8 cellular contexts compared by ENCODE assay signal in the genomic region with DNA sequence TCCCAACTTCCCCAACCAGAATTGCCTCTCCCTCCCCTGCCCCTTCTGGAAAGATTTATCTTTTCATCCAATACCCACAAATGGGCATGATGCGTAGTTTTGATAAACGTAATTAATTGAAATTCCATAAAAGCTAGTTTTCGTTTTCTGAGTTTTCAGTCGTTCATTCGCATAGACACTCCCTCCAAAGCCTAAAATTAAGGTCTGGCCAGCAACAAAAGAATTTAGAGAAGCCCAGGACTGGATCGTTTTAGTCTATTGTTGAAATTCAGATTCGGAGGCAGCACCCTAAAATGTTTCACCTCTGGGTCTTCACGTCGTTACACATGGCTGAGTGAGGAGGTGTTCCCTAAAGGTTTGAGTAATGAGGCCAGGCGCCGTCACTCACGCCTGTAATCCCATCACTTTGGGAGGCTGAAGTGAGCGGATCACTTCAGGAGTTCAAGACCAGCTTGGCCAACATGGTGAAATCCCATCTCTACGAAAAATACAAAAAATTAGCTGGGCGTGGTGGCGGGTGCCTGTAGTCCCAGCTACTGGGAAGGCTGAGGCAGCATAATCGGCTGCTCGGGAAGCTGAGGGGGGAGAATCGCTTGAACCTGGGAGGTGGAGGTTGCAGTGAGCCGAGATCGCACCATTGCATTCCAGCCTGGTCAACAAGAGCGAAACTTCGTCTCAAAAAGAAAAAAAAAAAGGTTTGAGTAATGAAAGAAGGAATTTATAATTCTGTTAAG. TPM values are rescaled to one million over a fixed set of nuclear protein-coding genes. Genes with fewer than 3 reads are reported as not detected.
A peak's percentile ranks its signal among the peaks of the same experiment; 100 is the strongest.
DNase-seq lines count a peak whose midpoint lies in the region; ATAC-seq, FAIRE-seq and TF ChIP-seq lines count a peak whose summit lies in the region.

No MANE protein-coding gene starts in this region.

- H3K27ac ChIP-seq in A549 (peak overlapping the region; percentile 89 to 98), HUES6 (ENCODE audit: low read depth, low read length) (peak overlapping the region; percentile 75; the same call in 1 of the 2 replicates)

- 0 out of 2 replicates have a peak, but pooled peaks cover 2% of the 10 kb centered on the region for H3K36me3 ChIP-seq in HUES6 (ENCODE audit: control insufficient read depth, insufficient read depth, low read length)
- H3K36me3 ChIP-seq in mucosa of descending colon (ENCODE audit: low read depth), result no peaks in the 10 kb centered on the region

- H3K4me3 ChIP-seq in A549 (peak overlapping the region; percentile 78), HUES6 (ENCODE audit: low read depth, low read length) (peak overlapping the region; percentile 86), mucosa of descending colon (peak overlapping the region; percentile 85)

- H3K9ac ChIP-seq in HUES6 (ENCODE audit: low read length), result peak overlapping the region; percentile 94

- POLR2A ChIA-PET in A549 (lab: Yijun Ruan, JAX) (interaction anchor here (0.7 to 1.9 kb wide), 3 partner anchors 12 to 59 kb away, joined by 3 to 8 read pairs (median 4); a partner anchor contains a TSS), MCF 10A (lab: Yijun Ruan, JAX) (interaction anchor here (0.6 to 3.1 kb wide), 17 partner anchors 9 to 491 kb away, joined by 3 to 28 read pairs (median 5); a partner anchor contains a TSS)

- CTCF ChIA-PET in A549 (lab: Yijun Ruan, JAX) (interaction anchor here (1.3 kb wide), 3 partner anchors 9 to 33 kb away, joined by 3 to 4 read pairs (median 3); no protein-coding TSS in a partner anchor), MCF 10A (lab: Yijun Ruan, JAX) (interaction anchor here (0.6 to 2.4 kb wide), 5 partner anchors 30 to 85 kb away, joined by 3 to 10 read pairs (median 3); a partner anchor contains a TSS)

- H3K9me3 Mint-ChIP-seq in MCF 10A (ENCODE audit: unreplicated experiment), result no peaks in the 10 kb centered on the region

- TF ChIP-seq POLR2A in A549 (IDR thresholded peaks at IDR 0.05; ENCODE audit: low read length), result no peak

- FAIRE-seq in A549 (lab: Jason Lieb, UNC), result no peak

- BruUV-seq in MCF 10A (replicated peaks; lab: Mats Ljungman, UMichigan), result TSS peak; percentile 85

- peak overlapping the region; percentile 65 for H3K27ac Mint-ChIP-seq in MCF 10A (ENCODE audit: low read depth, unreplicated experiment)

- no peaks in the 10 kb centered on the region for H3K27me3 Mint-ChIP-seq in MCF 10A (ENCODE audit: insufficient read depth, unreplicated experiment)

- peak overlapping the region; percentile 78 for H3K4me2 ChIP-seq in A549

- H3K4me1 Mint-ChIP-seq in MCF 10A (ENCODE audit: insufficient read depth, unreplicated experiment), result peaks cover 30% of the 10 kb centered on the region

- no peak for TF ChIP-seq RAD21 in A549 (conservative IDR thresholded peaks at IDR 0.05 in 1 of 2, IDR thresholded peaks at IDR 0.05 in 1 of 2)

- H3K9me3 ChIP-seq in A549 (no peaks in the 10 kb centered on the region), HUES6 (ENCODE audit: control insufficient read depth, insufficient read depth, low read depth, low read length) (no peaks in the 10 kb centered on the region), mucosa of descending colon (no peaks in the 10 kb centered on the region)

- peak overlapping the region; percentile 83 for H3K4me3 Mint-ChIP-seq in MCF 10A (ENCODE audit: unreplicated experiment)

- no peaks in the 10 kb centered on the region for H3K27me3 ChIP-seq in HUES6 (ENCODE audit: control insufficient read depth, insufficient read depth, low read length)

- intact Hi-C loops in MCF 10A (cut with micrococcal nuclease), result no loop called here
- intact Hi-C loops in mucosa of descending colon (cut with DNase I, micrococcal nuclease), result no loop called here

- DNase-seq in A549 (ENCODE audit: low read depth in 1 of 2, low spot score in 1 of 2) (no peak), MCF 10A (ENCODE audit: unreplicated experiment) (no peak), mucosa of descending colon (no peak), NCI-H748 (lab: John Stamatoyannopoulos, UW; ENCODE audit: unreplicated experiment) (no peak), NCI-H226 (no peak)

- ATAC-seq in A549 (peak; percentile 59 to 63; a peak in 5 of 6 replicates), mucosa of descending colon (no peak), HG03354 (IDR thresholded peaks at IDR 0.05; ENCODE audit: poor library complexity, severe bottlenecking, unreplicated experiment) (no peak), HG03460 (IDR thresholded peaks at IDR 0.05; ENCODE audit: unreplicated experiment) (no peak)

- no peak for TF ChIP-seq EP300 in A549 (IDR thresholded peaks at IDR 0.05)

- H3K4me1 ChIP-seq in A549 (peaks cover 11% of the 10 kb centered on the region; the same call in 2 of the 3 replicates), HUES6 (ENCODE audit: control insufficient read depth, insufficient read depth, low read length) (peaks cover 16% of the 10 kb centered on the region), mucosa of descending colon (ENCODE audit: low read depth) (peaks cover 22% of the 10 kb centered on the region)

- 52% methylated on average over 23 of the region's 23 CpGs for WGBS in A549 (ENCODE audit: missing lambda C conversion rate)

- TF ChIP-seq CTCF in A549 (IDR thresholded peaks at IDR 0.05) (no peak), MCF 10A (IDR thresholded peaks at IDR 0.05; ENCODE audit: unreplicated experiment) (no peak), mucosa of descending colon (IDR thresholded peaks at IDR 0.05) (no peak)

- H3K36me3 Mint-ChIP-seq in MCF 10A (ENCODE audit: insufficient read depth, unreplicated experiment), result peaks cover 9% of the 10 kb centered on the region

TF ChIP-seq in A549, 52 proteins besides CTCF, POLR2A, EP300 and RAD21:
- TF ChIP-seq, protein P1, sequence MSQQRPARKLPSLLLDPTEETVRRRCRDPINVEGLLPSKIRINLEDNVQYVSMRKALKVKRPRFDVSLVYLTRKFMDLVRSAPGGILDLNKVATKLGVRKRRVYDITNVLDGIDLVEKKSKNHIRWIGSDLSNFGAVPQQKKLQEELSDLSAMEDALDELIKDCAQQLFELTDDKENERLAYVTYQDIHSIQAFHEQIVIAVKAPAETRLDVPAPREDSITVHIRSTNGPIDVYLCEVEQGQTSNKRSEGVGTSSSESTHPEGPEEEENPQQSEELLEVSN (IDR thresholded peaks at IDR 0.05; ENCODE audit: borderline replicate concordance, low read depth), result peak; percentile 3; the same call in 1 of the 2 replicates
- TF ChIP-seq PHF8 (IDR thresholded peaks at IDR 0.05; ENCODE audit: borderline replicate concordance, low read depth), result no peak

RNA-seq across cellular contexts. Expression of a gene that starts 0.6 kb away (rescaled TPM):
- polyA plus RNA-seq in A549 (2011; rRNA removed) (138 and 148 TPM in 2 replicates), A549 (2017; fragmentation: RNase III; extraction: RNeasy Plus Mini Kit Qiagen cat#74134 plus additional on column Dnase treatment) (241 to 277 TPM (median 248 TPM) in 3 replicates)
- polyA plus RNA-seq in A549 (2012; cell fraction: cytosol; rRNA removed), result 270 and 298 TPM in 2 replicates
- 179 and 187 TPM in 2 replicates for polyA plus RNA-seq in A549 (2012; cell fraction: nucleus; rRNA removed)
- 27.2 and 43.9 TPM in 2 replicates for polyA minus RNA-seq in A549 (2011; rRNA and poly(A)+ RNA removed)
- total RNA-seq in MCF 10A (2022) (156 and 186 TPM in 2 replicates), mucosa of descending colon (100 to 1,000 TPM; 168 to 208 (median 183) TPM)

RNA-seq across cellular contexts. Expression of a gene that starts 16.6 kb away (rescaled TPM):
- polyA plus RNA-seq in A549 (2011; rRNA removed) (not detected in 2 replicates), A549 (2017; fragmentation: RNase III; extraction: RNeasy Plus Mini Kit Qiagen cat#74134 plus additional on column Dnase treatment) (not detected in 3 replicates)
- polyA plus RNA-seq in A549 (2012; cell fraction: cytosol; rRNA removed), result not detected in 2 replicates
- not detected in 2 replicates for polyA plus RNA-seq in A549 (2012; cell fraction: nucleus; rRNA removed)
- not detected in 2 replicates for polyA minus RNA-seq in A549 (2011; rRNA and poly(A)+ RNA removed)
- total RNA-seq in MCF 10A (2022) (not detected in 2 replicates), mucosa of descending colon (under 1 TPM in 2 of 3 donors, not detected in 1; 0.41 to 0.51 TPM)

RNA-seq across cellular contexts. Expression of a gene that starts 57.2 kb away (rescaled TPM):
- polyA plus RNA-seq in A549 (2011; rRNA removed) (3.2 and 3.6 TPM in 2 replicates), A549 (2017; fragmentation: RNase III; extraction: RNeasy Plus Mini Kit Qiagen cat#74134 plus additional on column Dnase treatment) (2.4 to 2.7 TPM (median 2.6 TPM) in 3 replicates)
- polyA plus RNA-seq in A549 (2012; cell fraction: cytosol; rRNA removed), result 2.6 and 2.8 TPM in 2 replicates
- polyA plus RNA-seq in A549 (2012; cell fraction: nucleus; rRNA removed), result 0.92 and 1.0 TPM in 2 replicates
- polyA minus RNA-seq in A549 (2011; rRNA and poly(A)+ RNA removed), result 1.6 and 3.2 TPM in 2 replicates
- total RNA-seq in MCF 10A (2022) (1.5 and 2.2 TPM in 2 replicates), mucosa of descending colon (10 to 100 TPM in 1 of 3 donors, 1 to 10 TPM in 2; 4.3 to 13.2 (median 9.9) TPM)

RNA-seq across cellular contexts. Expression of a gene that starts 59.2 kb away (rescaled TPM):
- 141 and 159 TPM in 2 replicates for polyA plus RNA-seq in A549 (2011; rRNA removed)
- 38.2 and 41.6 TPM in 2 replicates for polyA plus RNA-seq in A549 (2012; cell fraction: cytosol; rRNA removed)
- polyA plus RNA-seq in A549 (2012; cell fraction: nucleus; rRNA removed), result 34.9 and 57.0 TPM in 2 replicates
- 59.0 to 60.8 TPM (median 60.2 TPM) in 3 replicates for polyA plus RNA-seq in A549 (2017; fragmentation: RNase III; extraction: RNeasy Plus Mini Kit Qiagen cat#74134 plus additional on column Dnase treatment)
- 59.5 and 62.4 TPM in 2 replicates for polyA minus RNA-seq in A549 (2011; rRNA and poly(A)+ RNA removed)
- total RNA-seq in MCF 10A (2022), result 33.8 and 37.2 TPM in 2 replicates
- total RNA-seq in mucosa of descending colon, result 10 to 100 TPM; 24.3 to 32.7 (median 28.3) TPM

Comparison
In these comparisons a context has a peak if more than half of its experiments do, and no peak if none do; other contexts are left out.
1. ATAC-seq: peak in A549 (2 of 2); none in mucosa of descending colon (single experiment), HG03354 (single experiment) and HG03460 (single experiment).
2. Peak in every context shown above with its lines, with median percentiles within 50 percentile points of each other: H3K4me3 ChIP-seq.